In the genomic region with DNA sequence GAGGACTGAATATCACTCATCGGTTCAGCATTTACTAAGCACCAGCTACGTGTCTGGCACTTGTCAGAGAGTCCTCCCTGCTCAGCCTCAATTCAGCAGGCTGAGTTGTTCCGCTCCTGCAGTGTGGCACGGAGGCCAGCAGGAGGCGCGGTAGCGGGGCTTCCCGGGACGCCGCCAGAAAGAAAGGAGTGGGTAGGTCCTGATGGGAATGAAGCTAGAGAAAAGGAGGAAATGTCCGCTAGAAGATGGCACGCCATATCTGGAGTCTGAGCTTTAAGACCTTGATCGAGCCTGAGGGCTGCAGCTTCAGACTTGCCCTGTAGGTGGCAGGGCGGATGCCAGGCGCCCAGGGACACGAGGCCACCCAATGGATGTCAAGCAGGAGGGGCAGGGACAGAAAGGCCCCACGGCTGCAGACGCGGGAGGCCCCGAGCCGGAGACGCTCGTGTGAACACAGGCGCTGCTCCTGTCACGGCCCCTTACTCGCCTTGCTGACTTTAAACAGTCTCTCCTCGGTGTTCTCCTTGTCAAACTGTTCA, we compare ENCODE assay signal across 1 cellular context.
A peak's percentile ranks its signal among the peaks of the same experiment; 100 is the strongest.
TF ChIP-seq lines count a peak whose summit lies in the region.

No MANE protein-coding gene starts in this region.

TF ChIP-seq in K562, 482 proteins besides CTCF, POLR2A, EP300 and RAD21 (continued from another document and continues in another):
- TF ChIP-seq, protein P1, sequence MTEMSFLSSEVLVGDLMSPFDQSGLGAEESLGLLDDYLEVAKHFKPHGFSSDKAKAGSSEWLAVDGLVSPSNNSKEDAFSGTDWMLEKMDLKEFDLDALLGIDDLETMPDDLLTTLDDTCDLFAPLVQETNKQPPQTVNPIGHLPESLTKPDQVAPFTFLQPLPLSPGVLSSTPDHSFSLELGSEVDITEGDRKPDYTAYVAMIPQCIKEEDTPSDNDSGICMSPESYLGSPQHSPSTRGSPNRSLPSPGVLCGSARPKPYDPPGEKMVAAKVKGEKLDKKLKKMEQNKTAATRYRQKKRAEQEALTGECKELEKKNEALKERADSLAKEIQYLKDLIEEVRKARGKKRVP (CRISPR knock-in tag; IDR thresholded peaks at IDR 0.05) = 0 out of 2 replicates have a peak, but pooled peaks have one; percentile 7
- TF ChIP-seq PHF20 (IDR thresholded peaks at IDR 0.05; ENCODE audit: partially characterized antibody) = no peak
- TF ChIP-seq KLF10 (CRISPR knock-in tag; IDR thresholded peaks at IDR 0.05) = no peak
- TF ChIP-seq KAT2B (IDR thresholded peaks at IDR 0.05; ENCODE audit: low read depth, low read length) = no peak
- TF ChIP-seq PPARD (CRISPR knock-in tag; IDR thresholded peaks at IDR 0.05) = no peak
- TF ChIP-seq, protein P2, sequence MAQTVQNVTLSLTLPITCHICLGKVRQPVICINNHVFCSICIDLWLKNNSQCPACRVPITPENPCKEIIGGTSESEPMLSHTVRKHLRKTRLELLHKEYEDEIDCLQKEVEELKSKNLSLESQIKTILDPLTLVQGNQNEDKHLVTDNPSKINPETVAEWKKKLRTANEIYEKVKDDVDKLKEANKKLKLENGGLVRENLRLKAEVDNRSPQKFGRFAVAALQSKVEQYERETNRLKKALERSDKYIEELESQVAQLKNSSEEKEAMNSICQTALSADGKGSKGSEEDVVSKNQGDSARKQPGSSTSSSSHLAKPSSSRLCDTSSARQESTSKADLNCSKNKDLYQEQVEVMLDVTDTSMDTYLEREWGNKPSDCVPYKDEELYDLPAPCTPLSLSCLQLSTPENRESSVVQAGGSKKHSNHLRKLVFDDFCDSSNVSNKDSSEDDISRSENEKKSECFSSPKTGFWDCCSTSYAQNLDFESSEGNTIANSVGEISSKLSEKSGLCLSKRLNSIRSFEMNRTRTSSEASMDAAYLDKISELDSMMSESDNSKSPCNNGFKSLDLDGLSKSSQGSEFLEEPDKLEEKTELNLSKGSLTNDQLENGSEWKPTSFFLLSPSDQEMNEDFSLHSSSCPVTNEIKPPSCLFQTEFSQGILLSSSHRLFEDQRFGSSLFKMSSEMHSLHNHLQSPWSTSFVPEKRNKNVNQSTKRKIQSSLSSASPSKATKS (CRISPR knock-in tag; IDR thresholded peaks at IDR 0.05) = no peak
- TF ChIP-seq, protein P3, sequence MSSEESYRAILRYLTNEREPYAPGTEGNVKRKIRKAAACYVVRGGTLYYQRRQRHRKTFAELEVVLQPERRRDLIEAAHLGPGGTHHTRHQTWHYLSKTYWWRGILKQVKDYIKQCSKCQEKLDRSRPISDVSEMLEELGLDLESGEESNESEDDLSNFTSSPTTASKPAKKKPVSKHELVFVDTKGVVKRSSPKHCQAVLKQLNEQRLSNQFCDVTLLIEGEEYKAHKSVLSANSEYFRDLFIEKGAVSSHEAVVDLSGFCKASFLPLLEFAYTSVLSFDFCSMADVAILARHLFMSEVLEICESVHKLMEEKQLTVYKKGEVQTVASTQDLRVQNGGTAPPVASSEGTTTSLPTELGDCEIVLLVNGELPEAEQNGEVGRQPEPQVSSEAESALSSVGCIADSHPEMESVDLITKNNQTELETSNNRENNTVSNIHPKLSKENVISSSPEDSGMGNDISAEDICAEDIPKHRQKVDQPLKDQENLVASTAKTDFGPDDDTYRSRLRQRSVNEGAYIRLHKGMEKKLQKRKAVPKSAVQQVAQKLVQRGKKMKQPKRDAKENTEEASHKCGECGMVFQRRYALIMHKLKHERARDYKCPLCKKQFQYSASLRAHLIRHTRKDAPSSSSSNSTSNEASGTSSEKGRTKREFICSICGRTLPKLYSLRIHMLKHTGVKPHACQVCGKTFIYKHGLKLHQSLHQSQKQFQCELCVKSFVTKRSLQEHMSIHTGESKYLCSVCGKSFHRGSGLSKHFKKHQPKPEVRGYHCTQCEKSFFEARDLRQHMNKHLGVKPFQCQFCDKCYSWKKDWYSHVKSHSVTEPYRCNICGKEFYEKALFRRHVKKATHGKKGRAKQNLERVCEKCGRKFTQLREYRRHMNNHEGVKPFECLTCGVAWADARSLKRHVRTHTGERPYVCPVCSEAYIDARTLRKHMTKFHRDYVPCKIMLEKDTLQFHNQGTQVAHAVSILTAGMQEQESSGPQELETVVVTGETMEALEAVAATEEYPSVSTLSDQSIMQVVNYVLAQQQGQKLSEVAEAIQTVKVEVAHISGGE (CRISPR knock-in tag; IDR thresholded peaks at IDR 0.05) = no peak
- TF ChIP-seq MAFG (tag; conservative IDR thresholded peaks at IDR 0.05) = no peak
- TF ChIP-seq SMARCA4 (IDR thresholded peaks at IDR 0.05) = 0 out of 2 replicates have a peak, but pooled peaks have one; percentile 19
- no peak for TF ChIP-seq HDGF (IDR thresholded peaks at IDR 0.05)
- TF ChIP-seq, protein P4, sequence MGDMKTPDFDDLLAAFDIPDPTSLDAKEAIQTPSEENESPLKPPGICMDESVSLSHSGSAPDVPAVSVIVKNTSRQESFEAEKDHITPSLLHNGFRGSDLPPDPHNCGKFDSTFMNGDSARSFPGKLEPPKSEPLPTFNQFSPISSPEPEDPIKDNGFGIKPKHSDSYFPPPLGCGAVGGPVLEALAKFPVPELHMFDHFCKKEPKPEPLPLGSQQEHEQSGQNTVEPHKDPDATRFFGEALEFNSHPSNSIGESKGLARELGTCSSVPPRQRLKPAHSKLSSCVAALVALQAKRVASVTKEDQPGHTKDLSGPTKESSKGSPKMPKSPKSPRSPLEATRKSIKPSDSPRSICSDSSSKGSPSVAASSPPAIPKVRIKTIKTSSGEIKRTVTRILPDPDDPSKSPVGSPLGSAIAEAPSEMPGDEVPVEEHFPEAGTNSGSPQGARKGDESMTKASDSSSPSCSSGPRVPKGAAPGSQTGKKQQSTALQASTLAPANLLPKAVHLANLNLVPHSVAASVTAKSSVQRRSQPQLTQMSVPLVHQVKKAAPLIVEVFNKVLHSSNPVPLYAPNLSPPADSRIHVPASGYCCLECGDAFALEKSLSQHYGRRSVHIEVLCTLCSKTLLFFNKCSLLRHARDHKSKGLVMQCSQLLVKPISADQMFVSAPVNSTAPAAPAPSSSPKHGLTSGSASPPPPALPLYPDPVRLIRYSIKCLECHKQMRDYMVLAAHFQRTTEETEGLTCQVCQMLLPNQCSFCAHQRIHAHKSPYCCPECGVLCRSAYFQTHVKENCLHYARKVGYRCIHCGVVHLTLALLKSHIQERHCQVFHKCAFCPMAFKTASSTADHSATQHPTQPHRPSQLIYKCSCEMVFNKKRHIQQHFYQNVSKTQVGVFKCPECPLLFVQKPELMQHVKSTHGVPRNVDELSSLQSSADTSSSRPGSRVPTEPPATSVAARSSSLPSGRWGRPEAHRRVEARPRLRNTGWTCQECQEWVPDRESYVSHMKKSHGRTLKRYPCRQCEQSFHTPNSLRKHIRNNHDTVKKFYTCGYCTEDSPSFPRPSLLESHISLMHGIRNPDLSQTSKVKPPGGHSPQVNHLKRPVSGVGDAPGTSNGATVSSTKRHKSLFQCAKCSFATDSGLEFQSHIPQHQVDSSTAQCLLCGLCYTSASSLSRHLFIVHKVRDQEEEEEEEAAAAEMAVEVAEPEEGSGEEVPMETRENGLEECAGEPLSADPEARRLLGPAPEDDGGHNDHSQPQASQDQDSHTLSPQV (IDR thresholded peaks at IDR 0.05) = peak; percentile 95
- TF ChIP-seq EGR1 (conservative IDR thresholded peaks at IDR 0.05) = no peak
- TF ChIP-seq, protein P5, sequence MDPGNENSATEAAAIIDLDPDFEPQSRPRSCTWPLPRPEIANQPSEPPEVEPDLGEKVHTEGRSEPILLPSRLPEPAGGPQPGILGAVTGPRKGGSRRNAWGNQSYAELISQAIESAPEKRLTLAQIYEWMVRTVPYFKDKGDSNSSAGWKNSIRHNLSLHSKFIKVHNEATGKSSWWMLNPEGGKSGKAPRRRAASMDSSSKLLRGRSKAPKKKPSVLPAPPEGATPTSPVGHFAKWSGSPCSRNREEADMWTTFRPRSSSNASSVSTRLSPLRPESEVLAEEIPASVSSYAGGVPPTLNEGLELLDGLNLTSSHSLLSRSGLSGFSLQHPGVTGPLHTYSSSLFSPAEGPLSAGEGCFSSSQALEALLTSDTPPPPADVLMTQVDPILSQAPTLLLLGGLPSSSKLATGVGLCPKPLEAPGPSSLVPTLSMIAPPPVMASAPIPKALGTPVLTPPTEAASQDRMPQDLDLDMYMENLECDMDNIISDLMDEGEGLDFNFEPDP (CRISPR knock-in tag; IDR thresholded peaks at IDR 0.05) = no peak
- TF ChIP-seq PCBP2 (IDR thresholded peaks at IDR 0.05; ENCODE audit: low read depth, low read length, poor library complexity, severe bottlenecking) = no peak
- TF ChIP-seq ZNF75A (CRISPR knock-in tag; IDR thresholded peaks at IDR 0.05) = no peak
- no peak for TF ChIP-seq ZNF184 (CRISPR knock-in tag; IDR thresholded peaks at IDR 0.05)
- TF ChIP-seq NR3C1 (CRISPR knock-in tag; IDR thresholded peaks at IDR 0.05) = no peak
- TF ChIP-seq, protein P6, sequence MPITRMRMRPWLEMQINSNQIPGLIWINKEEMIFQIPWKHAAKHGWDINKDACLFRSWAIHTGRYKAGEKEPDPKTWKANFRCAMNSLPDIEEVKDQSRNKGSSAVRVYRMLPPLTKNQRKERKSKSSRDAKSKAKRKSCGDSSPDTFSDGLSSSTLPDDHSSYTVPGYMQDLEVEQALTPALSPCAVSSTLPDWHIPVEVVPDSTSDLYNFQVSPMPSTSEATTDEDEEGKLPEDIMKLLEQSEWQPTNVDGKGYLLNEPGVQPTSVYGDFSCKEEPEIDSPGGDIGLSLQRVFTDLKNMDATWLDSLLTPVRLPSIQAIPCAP (CRISPR knock-in tag; IDR thresholded peaks at IDR 0.05; ENCODE audit: borderline replicate concordance) = no peak
- no peak for TF ChIP-seq HDAC6 (IDR thresholded peaks at IDR 0.05; ENCODE audit: low read depth, low read length)
- TF ChIP-seq, protein P7, sequence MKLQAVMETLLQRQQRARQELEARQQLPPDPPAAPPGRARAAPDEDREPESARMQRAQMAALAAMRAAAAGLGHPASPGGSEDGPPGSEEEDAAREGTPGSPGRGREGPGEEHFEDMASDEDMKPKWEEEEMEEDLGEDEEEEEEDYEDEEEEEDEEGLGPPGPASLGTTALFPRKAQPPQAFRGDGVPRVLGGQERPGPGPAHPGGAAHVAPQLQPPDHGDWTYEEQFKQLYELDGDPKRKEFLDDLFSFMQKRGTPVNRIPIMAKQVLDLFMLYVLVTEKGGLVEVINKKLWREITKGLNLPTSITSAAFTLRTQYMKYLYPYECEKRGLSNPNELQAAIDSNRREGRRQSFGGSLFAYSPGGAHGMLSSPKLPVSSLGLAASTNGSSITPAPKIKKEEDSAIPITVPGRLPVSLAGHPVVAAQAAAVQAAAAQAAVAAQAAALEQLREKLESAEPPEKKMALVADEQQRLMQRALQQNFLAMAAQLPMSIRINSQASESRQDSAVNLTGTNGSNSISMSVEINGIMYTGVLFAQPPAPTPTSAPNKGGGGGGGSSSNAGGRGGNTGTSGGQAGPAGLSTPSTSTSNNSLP (IDR thresholded peaks at IDR 0.05; ENCODE audit: borderline replicate concordance, low read depth, low read length) = no peak
- peak in 1 of 2 experiments; percentile 47; a peak in 1 of 4 replicates for TF ChIP-seq HDAC1 (IDR thresholded peaks at IDR 0.05)
- TF ChIP-seq ZNF263 (CRISPR knock-in tag; IDR thresholded peaks at IDR 0.05; ENCODE audit: borderline replicate concordance) = peak; percentile 90
- peak; percentile 25; the same call in 1 of the 2 replicates for TF ChIP-seq TEAD4 (IDR thresholded peaks at IDR 0.05; ENCODE audit: low read length)
- no peak for TF ChIP-seq TEAD4 (CRISPR knock-in tag; IDR thresholded peaks at IDR 0.05; ENCODE audit: borderline replicate concordance)
- peak; percentile 89 for TF ChIP-seq SMC3 (conservative IDR thresholded peaks at IDR 0.05; ENCODE audit: insufficient read depth, low read depth, low read length)
- TF ChIP-seq ZNF12 (CRISPR knock-in tag; IDR thresholded peaks at IDR 0.05) = no peak
- TF ChIP-seq TAL1 (IDR thresholded peaks at IDR 0.05) = no peak
- no peak for TF ChIP-seq KLF6 (CRISPR knock-in tag; IDR thresholded peaks at IDR 0.05; ENCODE audit: borderline replicate concordance)
- TF ChIP-seq TEAD1 (CRISPR knock-in tag; IDR thresholded peaks at IDR 0.05) = peak in 1 of 2 experiments; percentile 39; a peak in 1 of 4 replicates
- TF ChIP-seq MCM7 (IDR thresholded peaks at IDR 0.05) = no peak
- TF ChIP-seq PRMT5 (CRISPR knock-in tag; IDR thresholded peaks at IDR 0.05) = no peak
- TF ChIP-seq, protein P8, sequence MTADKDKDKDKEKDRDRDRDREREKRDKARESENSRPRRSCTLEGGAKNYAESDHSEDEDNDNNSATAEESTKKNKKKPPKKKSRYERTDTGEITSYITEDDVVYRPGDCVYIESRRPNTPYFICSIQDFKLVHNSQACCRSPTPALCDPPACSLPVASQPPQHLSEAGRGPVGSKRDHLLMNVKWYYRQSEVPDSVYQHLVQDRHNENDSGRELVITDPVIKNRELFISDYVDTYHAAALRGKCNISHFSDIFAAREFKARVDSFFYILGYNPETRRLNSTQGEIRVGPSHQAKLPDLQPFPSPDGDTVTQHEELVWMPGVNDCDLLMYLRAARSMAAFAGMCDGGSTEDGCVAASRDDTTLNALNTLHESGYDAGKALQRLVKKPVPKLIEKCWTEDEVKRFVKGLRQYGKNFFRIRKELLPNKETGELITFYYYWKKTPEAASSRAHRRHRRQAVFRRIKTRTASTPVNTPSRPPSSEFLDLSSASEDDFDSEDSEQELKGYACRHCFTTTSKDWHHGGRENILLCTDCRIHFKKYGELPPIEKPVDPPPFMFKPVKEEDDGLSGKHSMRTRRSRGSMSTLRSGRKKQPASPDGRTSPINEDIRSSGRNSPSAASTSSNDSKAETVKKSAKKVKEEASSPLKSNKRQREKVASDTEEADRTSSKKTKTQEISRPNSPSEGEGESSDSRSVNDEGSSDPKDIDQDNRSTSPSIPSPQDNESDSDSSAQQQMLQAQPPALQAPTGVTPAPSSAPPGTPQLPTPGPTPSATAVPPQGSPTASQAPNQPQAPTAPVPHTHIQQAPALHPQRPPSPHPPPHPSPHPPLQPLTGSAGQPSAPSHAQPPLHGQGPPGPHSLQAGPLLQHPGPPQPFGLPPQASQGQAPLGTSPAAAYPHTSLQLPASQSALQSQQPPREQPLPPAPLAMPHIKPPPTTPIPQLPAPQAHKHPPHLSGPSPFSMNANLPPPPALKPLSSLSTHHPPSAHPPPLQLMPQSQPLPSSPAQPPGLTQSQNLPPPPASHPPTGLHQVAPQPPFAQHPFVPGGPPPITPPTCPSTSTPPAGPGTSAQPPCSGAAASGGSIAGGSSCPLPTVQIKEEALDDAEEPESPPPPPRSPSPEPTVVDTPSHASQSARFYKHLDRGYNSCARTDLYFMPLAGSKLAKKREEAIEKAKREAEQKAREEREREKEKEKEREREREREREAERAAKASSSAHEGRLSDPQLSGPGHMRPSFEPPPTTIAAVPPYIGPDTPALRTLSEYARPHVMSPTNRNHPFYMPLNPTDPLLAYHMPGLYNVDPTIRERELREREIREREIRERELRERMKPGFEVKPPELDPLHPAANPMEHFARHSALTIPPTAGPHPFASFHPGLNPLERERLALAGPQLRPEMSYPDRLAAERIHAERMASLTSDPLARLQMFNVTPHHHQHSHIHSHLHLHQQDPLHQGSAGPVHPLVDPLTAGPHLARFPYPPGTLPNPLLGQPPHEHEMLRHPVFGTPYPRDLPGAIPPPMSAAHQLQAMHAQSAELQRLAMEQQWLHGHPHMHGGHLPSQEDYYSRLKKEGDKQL (CRISPR knock-in tag; IDR thresholded peaks at IDR 0.05; ENCODE audit: borderline replicate concordance) = no peak
- TF ChIP-seq RBM14 (IDR thresholded peaks at IDR 0.05; ENCODE audit: borderline replicate concordance, insufficient read depth, low read depth, low read length) = no peak
- TF ChIP-seq RUNX1 (IDR thresholded peaks at IDR 0.05; ENCODE audit: low read depth) = no peak
- TF ChIP-seq MYNN (IDR thresholded peaks at IDR 0.05) = no peak; the same call in 1 of the 2 replicates
- no peak for TF ChIP-seq MYNN (CRISPR knock-in tag; IDR thresholded peaks at IDR 0.05)
- no peak for TF ChIP-seq SMAD3 (CRISPR knock-in tag; conservative IDR thresholded peaks at IDR 0.05)
